ENCODE assay signal across 31 cellular contexts in the genomic region with DNA sequence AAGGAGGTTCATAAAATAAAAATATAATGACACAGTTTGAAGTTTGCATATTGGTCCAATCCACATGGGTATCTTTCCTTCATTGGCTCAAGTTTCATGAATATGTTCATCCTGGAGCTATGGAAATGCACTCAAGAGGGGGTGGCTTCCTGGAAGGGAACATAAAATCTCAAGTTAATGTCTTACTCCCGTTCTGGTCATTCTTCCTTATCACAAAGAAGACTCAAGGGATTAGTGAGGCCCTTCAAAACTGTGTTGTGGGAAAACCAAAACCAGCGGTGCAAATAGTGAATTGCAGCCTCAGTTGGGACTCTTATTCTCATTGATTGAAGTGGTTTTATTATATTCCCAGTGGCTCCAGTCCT.
DNase-seq lines count a peak whose midpoint lies in the region; ATAC-seq and TF ChIP-seq lines count a peak whose summit lies in the region.
"Had no signal": no experiment of that assay in that cellular context is flagged by ENCODE, and none has a peak within 500 bp of the region (broad histone marks: within the 10 kb centered on the region; RNA-seq: fewer than 3 reads in every experiment).

No MANE protein-coding gene starts in this region.

- in situ Hi-C loops in brain microvascular endothelial cell (cut with HindIII; ENCODE audit: low pct_ligation_motif_present, low sequenced_read_pairs): no loop called here

- POLR2A ChIA-PET in A673 (lab: Charles Lee; ENCODE audit: low non-redundant PET): no interaction called here

- H3K4me1 ChIP-seq in A673 (ENCODE audit: insufficient read depth, low read length, poor library complexity, severe bottlenecking): peaks cover 60% of the 10 kb centered on the region
- H3K4me1 ChIP-seq in HUES48 (ENCODE audit: control insufficient read depth, insufficient read depth, low read length): peaks cover 18% of the 10 kb centered on the region
- H3K4me1 ChIP-seq: BE2C, breast epithelium, pancreas had no signal

- CTCF ChIA-PET in A673 (lab: Charles Lee): no interaction called here

- ATAC-seq in HG02588 (IDR thresholded peaks at IDR 0.05; ENCODE audit: unreplicated experiment) (no peak), HG03097 (IDR thresholded peaks at IDR 0.05; ENCODE audit: low FRiP score, unreplicated experiment) (no peak)
- ATAC-seq: activated CD8-positive, alpha-beta memory T cell treated with anti-CD3 and anti-CD28 coated beads, Interleukin-2, amount 10 ng/mL, durations not matched to agents 7 days and 5 days; activated T-cell treated with anti-CD3 and anti-CD28 coated beads, Interleukin-2, amount 50 U/mL, for 72 hours; natural killer cell treated with Interleukin-12 subunit alpha and Interleukin-12 subunit beta and Interleukin-15 and Interleukin-18, amount 100 ng/mL, for 72 hours; pancreas; right cardiac atrium had no signal

- H3K27ac ChIP-seq in A673 (ENCODE audit: low read depth, low read length, poor library complexity, severe bottlenecking) (peak overlapping the region; percentile 85), HUES48 (ENCODE audit: low read depth, low read length) (peak overlapping the region; percentile 39), brain microvascular endothelial cell (peak overlapping the region; percentile 5)
- H3K27ac ChIP-seq: adrenal gland, breast epithelium, pancreas, WERI-Rb-1 had no signal

- TSS peak; percentile 81 for BruUV-seq in A673 (replicated peaks; lab: Mats Ljungman, UMichigan)

- H3K4me3 ChIP-seq in A673 (ENCODE audit: low read depth, low read length, poor library complexity, severe bottlenecking): no peak overlapping the region
- no peak overlapping the region for H3K4me3 ChIP-seq in HUES48 (ENCODE audit: low read depth, low read length)
- no peak overlapping the region for H3K4me3 ChIP-seq in brain microvascular endothelial cell (ENCODE audit: low read depth, low read length)
- H3K4me3 ChIP-seq: adrenal gland, breast epithelium, pancreas had no signal

- no peaks in the 10 kb centered on the region for H3K36me3 ChIP-seq in A673 (ENCODE audit: insufficient read depth, low read length, poor library complexity, severe bottlenecking)
- no peaks in the 10 kb centered on the region for H3K36me3 ChIP-seq in HUES48 (ENCODE audit: control insufficient read depth, insufficient read depth, low read length)
- no peaks in the 10 kb centered on the region for H3K36me3 ChIP-seq in brain microvascular endothelial cell (replicated peaks)
- H3K36me3 ChIP-seq: adrenal gland, BE2C, breast epithelium, pancreas, WERI-Rb-1 had no signal

- H3K9ac ChIP-seq in HUES48 (ENCODE audit: low read depth, low read length): no peak overlapping the region

- peak; percentile 88 for DNase-seq in A673 (ENCODE audit: low spot score)
- DNase-seq in brain microvascular endothelial cell: peak; percentile 31
- DNase-seq in kidney tubule cell (ENCODE audit: low spot score): peak; percentile 35
- DNase-seq in activated CD8-positive, alpha-beta memory T cell treated with anti-CD3 and anti-CD28 coated beads, Interleukin-2, amount 50 U/mL, for 48 hours: no peak
- DNase-seq in NCI-H510A treated with DMSO at 0.1 percent for 48 hours (lab: John Stamatoyannopoulos, UW): no peak
- DNase-seq: activated CD8-positive, alpha-beta memory T cell treated with anti-CD3 and anti-CD28 coated beads, Interleukin-2, amount 10 ng/mL, durations not matched to agents 7 days and 5 days; activated naive CD4-positive, alpha-beta T cell treated with Interleukin-2 at 50 U/mL for 16 hours; activated T-cell treated with anti-CD3 and anti-CD28 coated beads, Interleukin-2, amount 50 U/mL, for 72 hours; adrenal gland; BE2C; COR-L47; effector CD8-positive, alpha-beta T cell; erythroblast; MV-4-11; NCI-H1694 treated with DMSO at 0.1 percent for 48 hours; NCI-H526; NK-92 treated with Interleukin-12 subunit alpha and Interleukin-12 subunit beta, amount 100 ng/mL, for 24 hours; pancreas; right cardiac atrium; SIG-M5; stimulated activated CD4-positive, alpha-beta T cell treated with anti-CD3 and anti-CD28 coated beads, Interleukin-12 subunit alpha, Interleukin-12 subunit beta, amount 100 ng/mL, for 4 hours; stimulated activated CD4-positive, alpha-beta T cell treated with anti-CD3 and anti-CD28 coated beads, Interleukin-4, amount 100 ng/mL, for 1 hour; SW 1271; T-helper 9 cell; trophoblast cell; WERI-Rb-1 had no signal

- TF ChIP-seq CTCF in A673 (conservative IDR thresholded peaks at IDR 0.05; ENCODE audit: low read depth, low read length) (0 out of 2 replicates have a peak, but pooled peaks have one; percentile 21), brain microvascular endothelial cell (IDR thresholded peaks at IDR 0.05; ENCODE audit: low read depth, low read length, missing control alignments) (no peak)

- H3K27me3 ChIP-seq in A673 (replicated peaks; ENCODE audit: insufficient read depth, low read depth, low read length, poor library complexity) (no peaks in the 10 kb centered on the region), HUES48 (ENCODE audit: control insufficient read depth, insufficient read depth, low read length) (no peaks in the 10 kb centered on the region), brain microvascular endothelial cell (replicated peaks) (no peaks in the 10 kb centered on the region)
- H3K27me3 ChIP-seq: adrenal gland, BE2C, breast epithelium, pancreas had no signal

- intact Hi-C loops in A673 (cut with micrococcal nuclease; ENCODE audit: unreplicated experiment): no loop called here

- no peaks in the 10 kb centered on the region for H3K9me3 ChIP-seq in A673 (ENCODE audit: low read depth, low read length, poor library complexity, severe bottlenecking)
- no peaks in the 10 kb centered on the region for H3K9me3 ChIP-seq in HUES48 (ENCODE audit: control insufficient read depth, insufficient read depth, low read length)
- H3K9me3 ChIP-seq: adrenal gland, BE2C, breast epithelium, pancreas had no signal

Comparison
In these comparisons a context has a peak if more than half of its experiments do, and no peak if none do; other contexts are left out.
1. DNase-seq: peak in A673 (single experiment), brain microvascular endothelial cell (single experiment) and kidney tubule cell (single experiment); none in activated CD8-positive, alpha-beta memory T cell treated with anti-CD3 and anti-CD28 coated beads, Interleukin-2, amount 50 U/mL, for 48 hours (single experiment) and NCI-H510A treated with DMSO at 0.1 percent for 48 hours (single experiment).
2. H3K27ac ChIP-seq: peak in every context shown above with its lines; median percentile 85 in A673; 39 in HUES48; 5 in brain microvascular endothelial cell.